Comparison of ENCODE assay signal across 20 cellular contexts in the genomic region with DNA sequence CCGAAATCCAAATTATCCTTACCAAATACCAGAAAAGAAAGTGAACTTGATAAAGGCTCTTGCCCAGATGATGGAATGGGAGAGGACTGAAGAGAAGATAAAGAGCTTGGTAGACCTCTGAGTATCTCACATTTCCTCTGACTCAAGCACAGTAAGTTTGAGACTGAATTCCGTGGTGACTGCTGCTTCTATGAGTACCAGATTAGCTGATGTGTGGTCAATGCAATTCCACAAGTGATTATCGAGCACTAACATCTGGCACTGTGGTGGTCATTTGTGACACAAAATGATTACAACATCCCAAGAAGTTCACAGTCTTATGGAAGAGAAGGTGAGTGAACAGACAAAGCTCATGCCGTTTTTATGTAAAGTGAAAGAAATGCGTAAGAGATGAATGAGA. TPM values are rescaled to one million over a fixed set of nuclear protein-coding genes. Genes with fewer than 3 reads are reported as not detected.
DNase-seq lines count a peak whose midpoint lies in the region; ATAC-seq and TF ChIP-seq lines count a peak whose summit lies in the region.
"Had no signal": no experiment of that assay in that cellular context is flagged by ENCODE, and none has a peak within 500 bp of the region (broad histone marks: within the 10 kb centered on the region; RNA-seq: fewer than 3 reads in every experiment).

No MANE protein-coding gene starts in this region.

- no peak for TF ChIP-seq POLR2A in uterus (IDR thresholded peaks at IDR 0.05)

- no peaks in the 10 kb centered on the region for H3K4me1 ChIP-seq in uterus
- peaks cover 18% of the 10 kb centered on the region for H3K4me1 ChIP-seq in upper lobe of right lung
- peaks cover 5% of the 10 kb centered on the region for H3K4me1 ChIP-seq in HAP-1

- TF ChIP-seq CTCF in AG09309 (IDR thresholded peaks at IDR 0.05; ENCODE audit: control insufficient read depth, insufficient read depth, low read depth, low read length, missing control alignments) (no peak), uterus (IDR thresholded peaks at IDR 0.05) (no peak), upper lobe of right lung (IDR thresholded peaks at IDR 0.05) (no peak)

- H3K9me3 ChIP-seq in uterus (no peaks in the 10 kb centered on the region), upper lobe of right lung (no peaks in the 10 kb centered on the region), HAP-1 (no peaks in the 10 kb centered on the region)
- H3K9me3 ChIP-seq: mucosa of descending colon, SJSA1, stomach had no signal

- H3K36me3 ChIP-seq in uterus (no peaks in the 10 kb centered on the region), upper lobe of right lung (no peaks in the 10 kb centered on the region), HAP-1 (replicated peaks) (no peaks in the 10 kb centered on the region)
- H3K36me3 ChIP-seq: cardiac muscle cell, stomach had no signal

- peak; percentile 78 for DNase-seq in AG09309 (ENCODE audit: low read depth)
- DNase-seq in HCEC 1CT, result peak; percentile 73
- peak; percentile 47 for DNase-seq in amniotic epithelial cell (ENCODE audit: low read depth)
- DNase-seq in glomerular visceral epithelial cell (ENCODE audit: extremely low spot score), result peak; percentile 42
- no peak for DNase-seq in activated gamma-delta T cell treated with Interleukin-2 at 50 U/mL for 16 hours
- DNase-seq in uterus, result no peak
- no peak for DNase-seq in upper lobe of right lung
- DNase-seq in HAP-1 (ENCODE audit: low spot score in 2 of 2), result no peak
- DNase-seq: activated gamma-delta T cell; DMS 273 treated with DMSO at 0.1 percent for 48 hours; effector CD8-positive, alpha-beta T cell; kidney glomerular epithelial cell; mucosa of descending colon; NCI-H1105 treated with DMSO at 0.1 percent for 48 hours; posterior cingulate gyrus; stimulated activated CD4-positive, alpha-beta T cell treated with anti-CD3 and anti-CD28 coated beads, Interleukin-12 subunit alpha, Interleukin-12 subunit beta, amount 100 ng/mL, for 4 hours; stomach had no signal

- H3K4me3 ChIP-seq in AG09309 (ENCODE audit: control insufficient read depth, low read depth, low read length) (no peak overlapping the region; the same call in 1 of the 2 replicates), uterus (no peak overlapping the region), upper lobe of right lung (no peak overlapping the region), HAP-1 (no peak overlapping the region)
- H3K4me3 ChIP-seq: cardiac muscle cell, mucosa of descending colon, SJSA1, stomach had no signal

- intact Hi-C loops in uterus (cut with DNase I; ENCODE audit: low total_unique reads), result no loop called here
- intact Hi-C loops in upper lobe of right lung (cut with DNase I), result no loop called here

- no peaks in the 10 kb centered on the region for H3K27me3 ChIP-seq in uterus
- no peaks in the 10 kb centered on the region for H3K27me3 ChIP-seq in upper lobe of right lung
- H3K27me3 ChIP-seq in HAP-1 (ENCODE audit: low read depth), result no peaks in the 10 kb centered on the region
- H3K27me3 ChIP-seq: SJSA1, stomach had no signal

- in situ Hi-C loops in HAP-1 (cut with MboI; ENCODE audit: low sequenced_read_pairs), result no loop called here

- no peak for ATAC-seq in upper lobe of right lung
- ATAC-seq: mucosa of descending colon had no signal

- H3K27ac ChIP-seq in uterus (no peak overlapping the region), upper lobe of right lung (no peak overlapping the region)
- H3K27ac ChIP-seq: cardiac muscle cell, SJSA1, VCaP had no signal

RNA-seq across cellular contexts. Expression of a gene that starts 2.6 kb away (rescaled TPM):
- total RNA-seq in uterus, result 10 to 100 TPM; 34.0 to 78.4 (median 55.8) TPM
- 136 TPM for total RNA-seq in upper lobe of right lung

RNA-seq across cellular contexts. Expression of a gene that starts 43.1 kb away (rescaled TPM):
- total RNA-seq in uterus (1 to 10 TPM in 3 of 4 donors, not detected in 1; 1.5 to 8.1 (median 1.8) TPM), upper lobe of right lung (8.0 TPM)

Comparison
In these comparisons a context has a peak if more than half of its experiments do, and no peak if none do; other contexts are left out.
1. DNase-seq: peak in AG09309 (single experiment), HCEC 1CT (single experiment), amniotic epithelial cell (single experiment) and glomerular visceral epithelial cell (single experiment); none in activated gamma-delta T cell treated with Interleukin-2 at 50 U/mL for 16 hours (single experiment), uterus (0 of 2), upper lobe of right lung (single experiment) and HAP-1 (0 of 2).